ENCODE assay signal across 8 cellular contexts in the genomic region with DNA sequence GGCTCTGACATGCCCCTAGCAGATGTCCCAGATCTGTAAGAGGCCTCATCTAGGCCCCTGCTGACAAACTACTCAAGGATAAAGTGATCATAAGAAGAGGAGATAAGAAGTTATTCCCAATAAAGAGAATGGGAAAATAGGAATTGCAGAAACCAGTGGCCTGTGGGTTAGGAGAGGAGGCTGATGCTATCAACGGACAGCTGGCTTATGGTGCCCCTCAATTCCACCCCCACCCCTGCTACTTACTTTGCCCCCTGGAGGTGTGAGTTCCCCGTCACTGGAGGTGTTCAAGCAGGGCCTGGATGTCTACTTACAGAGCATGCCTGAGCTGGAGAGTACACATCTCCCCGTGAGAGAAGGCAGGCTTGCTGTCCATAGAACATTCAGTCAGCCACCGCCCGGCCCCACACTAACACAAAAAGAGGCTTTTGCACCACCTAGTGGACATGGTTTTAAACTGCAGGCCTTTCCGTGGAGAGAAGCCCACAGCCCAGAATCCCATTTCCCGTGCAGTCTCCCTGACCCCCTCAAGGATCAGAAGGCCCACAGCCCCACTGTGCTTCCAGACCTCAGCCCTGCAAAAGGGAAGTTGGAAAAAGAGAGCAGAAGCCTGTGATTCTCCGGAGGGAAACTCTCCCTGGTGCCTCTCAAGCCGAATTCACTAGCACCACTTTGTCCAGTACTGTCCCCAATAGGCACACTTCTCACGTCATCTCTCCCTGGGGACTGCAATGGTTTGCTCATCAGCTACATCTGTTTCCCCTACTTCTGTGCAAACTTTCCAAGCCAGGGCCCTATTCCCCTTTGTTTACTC.
DNase-seq lines count a peak whose midpoint lies in the region; ATAC-seq lines count a peak whose summit lies in the region.

No MANE protein-coding gene starts in this region.

- ATAC-seq in HG02759 (IDR thresholded peaks at IDR 0.05; ENCODE audit: unreplicated experiment) (peak; percentile 50), HG02981 (IDR thresholded peaks at IDR 0.05; ENCODE audit: unreplicated experiment) (no peak)
- ATAC-seq in activated CD4-positive, CD25-positive, alpha-beta regulatory T cell treated with anti-CD3 and anti-CD28 coated beads, Interleukin-2, amount 50 U/mL, for 24 hours = peak; percentile 70 to 71

- no peak overlapping the region for H3K27ac ChIP-seq in caudate nucleus (ENCODE audit: low read depth, low read length)

- DNase-seq in DMS114 treated with DMSO at 0.1 percent for 48 hours (lab: John Stamatoyannopoulos, UW; ENCODE audit: unreplicated experiment) = peak; percentile 80
- peak; percentile 59 for DNase-seq in NCI-H345 treated with DMSO at 0.1 percent for 48 hours (lab: John Stamatoyannopoulos, UW; ENCODE audit: unreplicated experiment)
- DNase-seq in caudate nucleus (lab: John Stamatoyannopoulos, UW) = peak in 57 of 61 donors; percentile 10 to 84 (median 53)
- DNase-seq in kidney glomerular epithelial cell (lab: John Stamatoyannopoulos, UW) = peak; percentile 65
- peak; percentile 64 to 66 for DNase-seq in stimulated activated CD4-positive, alpha-beta T cell treated with anti-CD3 and anti-CD28 coated beads, Interleukin-2, amount 100 ng/mL, for 48 hours
